In the genomic region with DNA sequence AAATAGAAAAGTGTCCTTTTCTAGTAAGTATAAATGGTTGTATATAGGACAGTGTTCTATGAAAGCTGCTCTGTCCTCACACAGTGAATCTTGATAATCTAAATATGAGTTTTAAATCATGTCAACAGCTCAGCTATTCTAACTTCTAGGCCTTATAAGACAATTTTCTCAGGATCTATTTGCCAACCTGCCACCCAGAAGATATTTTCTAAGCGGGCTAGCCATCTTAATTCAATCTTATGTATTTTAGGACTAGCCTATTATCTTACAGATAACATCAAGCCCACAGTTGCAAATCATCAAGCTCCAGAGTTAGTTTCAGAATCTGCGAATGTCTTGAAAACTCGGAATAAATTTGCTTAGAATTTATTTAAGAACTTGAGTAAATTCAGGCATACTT, we compare ENCODE assay signal across 1 cellular context.
TF ChIP-seq lines count a peak whose summit lies in the region.

No MANE protein-coding gene starts in this region.

TF ChIP-seq in GM23338, 12 proteins besides CTCF, POLR2A, EP300 and RAD21 (continued from another document):
- TF ChIP-seq ZNF331 (CRISPR knock-in tag; IDR thresholded peaks at IDR 0.05; ENCODE audit: low read depth) (no peak), EZH2 (IDR thresholded peaks at IDR 0.05; ENCODE audit: low read depth, unreplicated experiment) (no peak), POLR2AphosphoS5 (IDR thresholded peaks at IDR 0.05; ENCODE audit: low read depth) (no peak), ZNF114 (CRISPR knock-in tag; IDR thresholded peaks at IDR 0.05) (no peak)
- TF ChIP-seq, protein P1, sequence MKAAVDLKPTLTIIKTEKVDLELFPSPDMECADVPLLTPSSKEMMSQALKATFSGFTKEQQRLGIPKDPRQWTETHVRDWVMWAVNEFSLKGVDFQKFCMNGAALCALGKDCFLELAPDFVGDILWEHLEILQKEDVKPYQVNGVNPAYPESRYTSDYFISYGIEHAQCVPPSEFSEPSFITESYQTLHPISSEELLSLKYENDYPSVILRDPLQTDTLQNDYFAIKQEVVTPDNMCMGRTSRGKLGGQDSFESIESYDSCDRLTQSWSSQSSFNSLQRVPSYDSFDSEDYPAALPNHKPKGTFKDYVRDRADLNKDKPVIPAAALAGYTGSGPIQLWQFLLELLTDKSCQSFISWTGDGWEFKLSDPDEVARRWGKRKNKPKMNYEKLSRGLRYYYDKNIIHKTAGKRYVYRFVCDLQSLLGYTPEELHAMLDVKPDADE (IDR thresholded peaks at IDR 0.05), result no peak
- TF ChIP-seq, protein P2, sequence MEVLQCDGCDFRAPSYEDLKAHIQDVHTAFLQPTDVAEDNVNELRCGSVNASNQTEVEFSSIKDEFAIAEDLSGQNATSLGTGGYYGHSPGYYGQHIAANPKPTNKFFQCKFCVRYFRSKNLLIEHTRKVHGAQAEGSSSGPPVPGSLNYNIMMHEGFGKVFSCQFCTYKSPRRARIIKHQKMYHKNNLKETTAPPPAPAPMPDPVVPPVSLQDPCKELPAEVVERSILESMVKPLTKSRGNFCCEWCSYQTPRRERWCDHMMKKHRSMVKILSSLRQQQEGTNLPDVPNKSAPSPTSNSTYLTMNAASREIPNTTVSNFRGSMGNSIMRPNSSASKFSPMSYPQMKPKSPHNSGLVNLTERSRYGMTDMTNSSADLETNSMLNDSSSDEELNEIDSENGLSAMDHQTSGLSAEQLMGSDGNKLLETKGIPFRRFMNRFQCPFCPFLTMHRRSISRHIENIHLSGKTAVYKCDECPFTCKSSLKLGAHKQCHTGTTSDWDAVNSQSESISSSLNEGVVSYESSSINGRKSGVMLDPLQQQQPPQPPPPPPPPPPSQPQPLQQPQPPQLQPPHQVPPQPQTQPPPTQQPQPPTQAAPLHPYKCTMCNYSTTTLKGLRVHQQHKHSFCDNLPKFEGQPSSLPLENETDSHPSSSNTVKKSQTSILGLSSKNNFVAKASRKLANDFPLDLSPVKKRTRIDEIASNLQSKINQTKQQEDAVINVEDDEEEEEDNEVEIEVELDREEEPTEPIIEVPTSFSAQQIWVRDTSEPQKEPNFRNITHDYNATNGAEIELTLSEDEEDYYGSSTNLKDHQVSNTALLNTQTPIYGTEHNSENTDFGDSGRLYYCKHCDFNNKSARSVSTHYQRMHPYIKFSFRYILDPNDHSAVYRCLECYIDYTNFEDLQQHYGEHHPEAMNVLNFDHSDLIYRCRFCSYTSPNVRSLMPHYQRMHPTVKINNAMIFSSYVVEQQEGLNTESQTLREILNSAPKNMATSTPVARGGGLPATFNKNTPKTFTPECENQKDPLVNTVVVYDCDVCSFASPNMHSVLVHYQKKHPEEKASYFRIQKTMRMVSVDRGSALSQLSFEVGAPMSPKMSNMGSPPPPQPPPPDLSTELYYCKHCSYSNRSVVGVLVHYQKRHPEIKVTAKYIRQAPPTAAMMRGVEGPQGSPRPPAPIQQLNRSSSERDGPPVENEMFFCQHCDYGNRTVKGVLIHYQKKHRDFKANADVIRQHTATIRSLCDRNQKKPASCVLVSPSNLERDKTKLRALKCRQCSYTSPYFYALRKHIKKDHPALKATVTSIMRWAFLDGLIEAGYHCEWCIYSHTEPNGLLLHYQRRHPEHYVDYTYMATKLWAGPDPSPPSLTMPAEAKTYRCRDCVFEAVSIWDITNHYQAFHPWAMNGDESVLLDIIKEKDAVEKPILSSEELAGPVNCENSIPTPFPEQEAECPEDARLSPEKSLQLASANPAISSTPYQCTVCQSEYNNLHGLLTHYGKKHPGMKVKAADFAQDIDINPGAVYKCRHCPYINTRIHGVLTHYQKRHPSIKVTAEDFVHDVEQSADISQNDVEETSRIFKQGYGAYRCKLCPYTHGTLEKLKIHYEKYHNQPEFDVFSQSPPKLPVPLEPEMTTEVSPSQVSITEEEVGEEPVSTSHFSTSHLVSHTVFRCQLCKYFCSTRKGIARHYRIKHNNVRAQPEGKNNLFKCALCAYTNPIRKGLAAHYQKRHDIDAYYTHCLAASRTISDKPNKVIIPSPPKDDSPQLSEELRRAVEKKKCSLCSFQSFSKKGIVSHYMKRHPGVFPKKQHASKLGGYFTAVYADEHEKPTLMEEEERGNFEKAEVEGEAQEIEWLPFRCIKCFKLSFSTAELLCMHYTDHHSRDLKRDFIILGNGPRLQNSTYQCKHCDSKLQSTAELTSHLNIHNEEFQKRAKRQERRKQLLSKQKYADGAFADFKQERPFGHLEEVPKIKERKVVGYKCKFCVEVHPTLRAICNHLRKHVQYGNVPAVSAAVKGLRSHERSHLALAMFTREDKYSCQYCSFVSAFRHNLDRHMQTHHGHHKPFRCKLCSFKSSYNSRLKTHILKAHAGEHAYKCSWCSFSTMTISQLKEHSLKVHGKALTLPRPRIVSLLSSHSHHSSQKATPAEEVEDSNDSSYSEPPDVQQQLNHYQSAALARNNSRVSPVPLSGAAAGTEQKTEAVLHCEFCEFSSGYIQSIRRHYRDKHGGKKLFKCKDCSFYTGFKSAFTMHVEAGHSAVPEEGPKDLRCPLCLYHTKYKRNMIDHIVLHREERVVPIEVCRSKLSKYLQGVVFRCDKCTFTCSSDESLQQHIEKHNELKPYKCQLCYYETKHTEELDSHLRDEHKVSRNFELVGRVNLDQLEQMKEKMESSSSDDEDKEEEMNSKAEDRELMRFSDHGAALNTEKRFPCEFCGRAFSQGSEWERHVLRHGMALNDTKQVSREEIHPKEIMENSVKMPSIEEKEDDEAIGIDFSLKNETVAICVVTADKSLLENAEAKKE (CRISPR knock-in tag; IDR thresholded peaks at IDR 0.05), result no peak
